Comparison of ENCODE assay signal across 12 cellular contexts in the genomic region with DNA sequence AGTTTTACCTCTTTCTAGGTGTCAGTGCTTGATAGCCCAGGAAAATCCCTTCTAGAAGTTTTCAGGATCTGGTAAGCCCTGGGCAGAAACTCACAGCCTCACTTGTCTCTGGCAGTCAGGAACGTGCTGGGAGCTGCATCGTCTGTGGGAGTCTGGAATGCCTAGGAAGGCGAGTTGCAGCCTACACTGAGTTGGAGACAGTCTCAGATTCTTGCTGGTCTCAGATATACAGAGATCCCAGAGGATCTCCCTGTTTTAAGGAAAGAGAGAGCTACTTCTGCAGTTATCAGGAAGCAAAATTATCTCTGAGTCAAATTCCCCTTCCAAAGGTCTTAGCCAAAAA.
DNase-seq lines count a peak whose midpoint lies in the region; ATAC-seq and TF ChIP-seq lines count a peak whose summit lies in the region.
"Had no signal": no experiment of that assay in that cellular context is flagged by ENCODE, and none has a peak within 500 bp of the region (broad histone marks: within the 10 kb centered on the region; RNA-seq: fewer than 3 reads in every experiment).

No MANE protein-coding gene starts in this region.

- no peak overlapping the region for H2AK5ac ChIP-seq in mesendoderm (ENCODE audit: low read length)

- H3K9me3 ChIP-seq in MG63: no peaks in the 10 kb centered on the region; the same call in 1 of the 2 replicates
- H3K9me3 ChIP-seq in adrenal gland (replicated peaks in 1 of 3): no peaks in the 10 kb centered on the region

- no peak overlapping the region for H3K9ac ChIP-seq in mesendoderm (ENCODE audit: low read length)

- H3K36me3 ChIP-seq in MG63 (no peaks in the 10 kb centered on the region), mesendoderm (ENCODE audit: control insufficient read depth, insufficient read depth, low read length) (no peaks in the 10 kb centered on the region), adrenal gland (replicated peaks in 1 of 2) (no peaks in the 10 kb centered on the region)

- H3K4me3 Mint-ChIP-seq in type B pancreatic cell: no peak overlapping the region

- H3K4me1 ChIP-seq in mesendoderm (ENCODE audit: control insufficient read depth, low read depth, low read length) (no peaks in the 10 kb centered on the region), adrenal gland (replicated peaks in 1 of 2) (peaks cover 0 to 6% of the 10 kb centered on the region in 2 donors)

- no peak for ATAC-seq in HG02981 (IDR thresholded peaks at IDR 0.05; ENCODE audit: unreplicated experiment)
- ATAC-seq: K562 had no signal

- TF ChIP-seq CTCF in choroid plexus epithelial cell (conservative IDR thresholded peaks at IDR 0.05; ENCODE audit: low read depth, low read length) (no peak), type B pancreatic cell (conservative IDR thresholded peaks at IDR 0.05) (no peak), adrenal gland (IDR thresholded peaks at IDR 0.05) (no peak)

- peaks cover 79% of the 10 kb centered on the region for H3K4me1 Mint-ChIP-seq in type B pancreatic cell (ENCODE audit: unreplicated experiment)

- H2BK5ac ChIP-seq in mesendoderm (ENCODE audit: low read length): no peak overlapping the region

- no peak overlapping the region for H3K23ac ChIP-seq in mesendoderm (ENCODE audit: low read length)

- H3K18ac ChIP-seq in mesendoderm (ENCODE audit: low read length): no peak overlapping the region

- no peaks in the 10 kb centered on the region for H3K79me1 ChIP-seq in mesendoderm (ENCODE audit: low read length)

- no peaks in the 10 kb centered on the region for H3K27me3 Mint-ChIP-seq in type B pancreatic cell

- no peak overlapping the region for H4K8ac ChIP-seq in mesendoderm (ENCODE audit: low read depth, low read length)

- H3K27ac ChIP-seq in mesendoderm (ENCODE audit: low read depth, low read length) (peak overlapping the region; percentile 5), adrenal gland (peak overlapping the region in 1 of 5 donors; percentile 3)

- H3K4me2 ChIP-seq in mesendoderm (ENCODE audit: low read length): no peak overlapping the region

- no peak for TF ChIP-seq POLR2A in adrenal gland (IDR thresholded peaks at IDR 0.05)

- no peak overlapping the region for H2BK120ac ChIP-seq in mesendoderm (ENCODE audit: low read depth, low read length)

- H3K27me3 ChIP-seq in MG63: no peaks in the 10 kb centered on the region
- H3K27me3 ChIP-seq in mesendoderm (ENCODE audit: insufficient read depth, low read length, poor library complexity): no peaks in the 10 kb centered on the region
- no peaks in the 10 kb centered on the region for H3K27me3 ChIP-seq in adrenal gland

- DNase-seq in MG63 (peak; percentile 74), choroid plexus epithelial cell (ENCODE audit: low read depth) (peak; percentile 71), mesendoderm (peak; percentile 54), type B pancreatic cell (ENCODE audit: extremely low spot score, unreplicated experiment) (no peak), adrenal gland (no peak), SKM-1 treated with dmso at 0.1 percent for 144 hours (lab: John Stamatoyannopoulos, UW; ENCODE audit: unreplicated experiment) (no peak)
- no peak for DNase-seq in stimulated activated CD4-positive, alpha-beta T cell treated with anti-CD3 and anti-CD28 coated beads, Interleukin-4, amount 100 ng/mL, for 4 hours
- DNase-seq: activated CD4-positive, CD25-positive, alpha-beta regulatory T cell; activated naive CD4-positive, alpha-beta T cell; foreskin melanocyte had no signal

- H3K79me2 ChIP-seq in mesendoderm (ENCODE audit: control insufficient read depth, insufficient read depth, low read length): no peaks in the 10 kb centered on the region

- no peak overlapping the region for H3K4ac ChIP-seq in mesendoderm (ENCODE audit: low read depth, low read length)

- no CpG with 5 or more reads among the region's 3 CpGs for WGBS in mesendoderm (ENCODE audit: extremely low coverage, insufficient coverage, low lambda C conversion rate)
- WGBS in adrenal gland, 4 donors: 35 to 55% (median 41%) methylated on average over 3 of the region's 3 CpGs

- intact Hi-C loops in adrenal gland (cut with DNase I): no loop called here

- H3K27ac Mint-ChIP-seq in type B pancreatic cell: peak overlapping the region; percentile 17

- H2BK15ac ChIP-seq in mesendoderm (replicated peaks; ENCODE audit: low read depth): no peak overlapping the region

- no peaks in the 10 kb centered on the region for H3K36me3 Mint-ChIP-seq in type B pancreatic cell

- no peak overlapping the region for H4K5ac ChIP-seq in mesendoderm (ENCODE audit: low read length)

- peaks cover 4% of the 10 kb centered on the region for H3K9me3 Mint-ChIP-seq in type B pancreatic cell

- H3K56ac ChIP-seq in mesendoderm (ENCODE audit: low read length): no peak overlapping the region

- H3K4me3 ChIP-seq in MG63 (no peak overlapping the region), choroid plexus epithelial cell (ENCODE audit: low read depth, low read length) (no peak overlapping the region), mesendoderm (ENCODE audit: low read length) (no peak overlapping the region), adrenal gland (no peak overlapping the region)
- H3K4me3 ChIP-seq: K562 had no signal

Comparison
In these comparisons a context has a peak if more than half of its experiments do, and no peak if none do; other contexts are left out.
1. DNase-seq: peak in MG63 (single experiment), choroid plexus epithelial cell (single experiment) and mesendoderm (single experiment); none in type B pancreatic cell (single experiment), adrenal gland (0 of 7), SKM-1 treated with dmso at 0.1 percent for 144 hours (single experiment) and stimulated activated CD4-positive, alpha-beta T cell treated with anti-CD3 and anti-CD28 coated beads, Interleukin-4, amount 100 ng/mL, for 4 hours (0 of 2).